In the genomic region with DNA sequence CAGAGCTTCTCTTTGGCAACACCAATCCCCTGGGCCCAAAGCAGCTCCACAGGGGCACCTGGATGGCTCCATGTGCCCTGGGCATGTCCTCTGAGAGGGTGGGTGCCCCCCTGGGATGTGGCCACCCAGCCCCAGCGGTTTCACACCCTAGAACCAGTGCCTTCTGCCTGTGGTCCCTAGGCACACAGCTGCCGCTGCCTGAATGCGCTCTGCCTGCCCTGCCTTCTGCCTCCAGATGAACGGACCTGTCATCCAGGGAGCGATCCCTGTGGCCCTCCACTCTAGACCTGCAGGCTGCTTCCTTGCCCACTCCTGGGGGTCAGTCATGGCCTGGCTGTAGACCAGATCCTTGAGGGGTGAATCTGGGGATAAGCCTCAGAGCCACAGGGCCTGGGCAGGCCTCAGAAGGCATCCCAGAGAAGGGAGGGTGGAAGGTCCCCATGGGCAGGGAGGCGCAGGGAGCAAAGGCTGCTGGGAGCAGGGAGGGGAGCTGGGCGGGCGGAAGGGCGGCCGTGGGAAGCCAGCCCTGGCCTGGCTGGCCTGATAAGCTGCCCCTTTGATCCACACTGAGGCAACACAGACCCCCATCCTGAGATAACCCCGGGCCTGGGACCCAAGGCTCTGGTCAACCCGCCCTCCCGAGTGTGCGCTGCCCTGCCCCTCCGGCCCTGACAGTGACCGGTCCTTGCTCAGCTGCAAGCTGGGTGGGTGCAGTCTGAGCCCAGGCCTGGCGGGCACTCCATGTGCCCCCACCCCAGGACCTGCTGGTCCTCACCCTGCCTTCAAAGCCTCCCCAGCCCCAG, we compare ENCODE assay signal across 1 cellular context.
TF ChIP-seq lines count a peak whose summit lies in the region.

No MANE protein-coding gene starts in this region.

TF ChIP-seq in IMR-90, 13 proteins besides CTCF, POLR2A, EP300 and RAD21 (continued from another document):
- no peak for TF ChIP-seq RFX5 (IDR thresholded peaks at IDR 0.05; ENCODE audit: low read depth, low read length)
